20 cellular contexts compared by ENCODE assay signal in genomic region chr10:121536271-121536918, GRCh38.
A peak's percentile ranks its signal among the peaks of the same experiment; 100 is the strongest.
DNase-seq lines count a peak whose midpoint lies in the region; ATAC-seq and TF ChIP-seq lines count a peak whose summit lies in the region.
"Had no signal": no experiment of that assay in that cellular context is flagged by ENCODE, and none has a peak within 500 bp of the region (broad histone marks: within the 10 kb centered on the region; RNA-seq: fewer than 3 reads in every experiment).

No MANE protein-coding gene starts in this region.

- H3K4me1 ChIP-seq in left ventricle myocardium inferior = no peaks in the 10 kb centered on the region

- intact Hi-C loops in Right ventricle myocardium inferior (cut with DNase I) (no loop called here), left ventricle myocardium inferior (cut with micrococcal nuclease) (no loop called here)

- H3K9me3 ChIP-seq in left ventricle myocardium inferior (replicated peaks) = no peaks in the 10 kb centered on the region
- H3K9me3 ChIP-seq: SK-N-SH, upper lobe of left lung had no signal

- no peak overlapping the region for H3K27ac ChIP-seq in left ventricle myocardium inferior (replicated peaks)
- peak overlapping the region; percentile 91 for H3K27ac ChIP-seq in temporal lobe (ENCODE audit: low read depth, low read length)
- H3K27ac ChIP-seq: HL-60, upper lobe of left lung had no signal

- H3K36me3 ChIP-seq in left ventricle myocardium inferior = no peaks in the 10 kb centered on the region

- TF ChIP-seq POLR2A in erythroblast (IDR thresholded peaks at IDR 0.05; ENCODE audit: low read length) = no peak

- ATAC-seq in Right ventricle myocardium inferior (peak; percentile 54), HG03159 (IDR thresholded peaks at IDR 0.05; ENCODE audit: unreplicated experiment) (no peak)
- ATAC-seq: K562; stimulated activated effector memory CD8-positive, alpha-beta T cell treated with anti-CD3 and anti-CD28 coated beads, Interleukin-12 subunit alpha, Interleukin-12 subunit beta, amount 100 ng/mL, for 72 hours had no signal

- no peak for TF ChIP-seq CTCF in left ventricle myocardium inferior (IDR thresholded peaks at IDR 0.05; ENCODE audit: borderline replicate concordance)
- no peak for TF ChIP-seq CTCF in epithelial cell of esophagus (IDR thresholded peaks at IDR 0.05; ENCODE audit: insufficient read depth, low read depth, low read length, missing control alignments)

- peaks cover 12% of the 10 kb centered on the region for H3K27me3 ChIP-seq in left ventricle myocardium inferior (ENCODE audit: low read depth)
- H3K27me3 ChIP-seq: upper lobe of left lung had no signal

- DNase-seq in Right ventricle myocardium inferior (ENCODE audit: missing footprints) (no peak), left ventricle myocardium inferior (no peak), epithelial cell of esophagus (ENCODE audit: low read depth) (peak; percentile 62), medulla oblongata (ENCODE audit: extremely low spot score) (peak; percentile 90), NOMO-1 treated with DMSO at 0.1 percent for 48 hours (lab: John Stamatoyannopoulos, UW; ENCODE audit: unreplicated experiment) (no peak), erythroblast (lab: John Stamatoyannopoulos, UW) (no peak)
- DNase-seq: 8988T; activated CD4-positive, alpha-beta T cell treated with anti-CD3 and anti-CD28 coated beads, Interleukin-2, amount 10 ng/mL, durations not matched to agents 24 days and 14 days; activated naive CD4-positive, alpha-beta T cell treated with anti-CD3 and anti-CD28 coated beads, Interleukin-2, amount 50 U/mL, for 16 hours; activated T-cell treated with anti-CD3 and anti-CD28 coated beads for 4 hours; HFFc6; NCI-H1105; SK-N-SH; T1000; upper lobe of left lung had no signal

- H3K4me3 ChIP-seq in left ventricle myocardium inferior (no peak overlapping the region), epithelial cell of esophagus (ENCODE audit: low read length) (no peak overlapping the region)
- H3K4me3 ChIP-seq: K562, upper lobe of left lung had no signal

Comparison
In these comparisons a context has a peak if more than half of its experiments do, and no peak if none do; other contexts are left out.
1. DNase-seq: peak in epithelial cell of esophagus (single experiment) and medulla oblongata (single experiment); none in Right ventricle myocardium inferior (single experiment), left ventricle myocardium inferior (single experiment), NOMO-1 treated with DMSO at 0.1 percent for 48 hours (single experiment) and erythroblast (0 of 2).